8 cellular contexts compared by ENCODE assay signal in genomic region chr15:63752075-63752684, GRCh38.
A peak's percentile ranks its signal among the peaks of the same experiment; 100 is the strongest.
DNase-seq lines count a peak whose midpoint lies in the region; ATAC-seq and TF ChIP-seq lines count a peak whose summit lies in the region.

No MANE protein-coding gene starts in this region.

- ATAC-seq in psoas muscle (peak; percentile 78 to 93 (median 90)), HG02981 (IDR thresholded peaks at IDR 0.05; ENCODE audit: unreplicated experiment) (no peak)

- H3K4me3 ChIP-seq in Caco-2 (ENCODE audit: low read depth, low read length) (no peak overlapping the region), H7 (ENCODE audit: insufficient read depth, low read depth, low read length) (no peak overlapping the region), psoas muscle (no peak overlapping the region)

- no peaks in the 10 kb centered on the region for H3K4me1 Mint-ChIP-seq in Caco-2 (ENCODE audit: low read depth, unreplicated experiment)
- no peaks in the 10 kb centered on the region for H3K4me1 Mint-ChIP-seq in activated naive CD4-positive, alpha-beta T cell treated with anti-CD3 and anti-CD28 coated beads, Interleukin-2, amount 50 U/mL, for 24 hours
- H3K4me1 Mint-ChIP-seq in glutamatergic neuron (ENCODE audit: low read depth, unreplicated experiment) = no peaks in the 10 kb centered on the region

- H3K27ac ChIP-seq in psoas muscle = peak overlapping the region; percentile 28

- H3K9me3 ChIP-seq in Caco-2 = no peaks in the 10 kb centered on the region
- no peaks in the 10 kb centered on the region for H3K9me3 ChIP-seq in psoas muscle

- TF ChIP-seq CTCF in Caco-2 (IDR thresholded peaks at IDR 0.05; ENCODE audit: insufficient read depth in 1 of 2, low read depth in 1 of 2, low read length in 1 of 2, severe bottlenecking in 1 of 2, unreplicated experiment in 1 of 2) (peak; percentile 65 to 77), glutamatergic neuron (IDR thresholded peaks at IDR 0.05; ENCODE audit: partially characterized antibody, unreplicated experiment) (peak; percentile 83), psoas muscle (IDR thresholded peaks at IDR 0.05) (peak; percentile 81)

- H3K36me3 ChIP-seq in Caco-2 (ENCODE audit: control insufficient read depth, insufficient read depth, low read length) (no peaks in the 10 kb centered on the region), H7 (replicated peaks; ENCODE audit: control insufficient read depth, insufficient read depth, low read length) (no peaks in the 10 kb centered on the region; the same call in 1 of the 2 replicates), psoas muscle (ENCODE audit: insufficient read depth in 1 of 2, low read depth in 1 of 2) (peaks cover 0 to 92% of the 10 kb centered on the region in 2 donors)

- POLR2A ChIA-PET in Caco-2 (lab: Charles Lee) = no interaction called here

- no peaks in the 10 kb centered on the region for H3K27me3 ChIP-seq in Caco-2 (replicated peaks; ENCODE audit: control insufficient read depth, insufficient read depth, low read length)
- no peaks in the 10 kb centered on the region for H3K27me3 ChIP-seq in H7 (ENCODE audit: control insufficient read depth, insufficient read depth, low read length)
- no peaks in the 10 kb centered on the region for H3K27me3 ChIP-seq in psoas muscle (ENCODE audit: insufficient read depth in 3 of 3, low read length in 2 of 3)

- no peaks in the 10 kb centered on the region for H3K27me3 Mint-ChIP-seq in Caco-2 (ENCODE audit: insufficient read depth, unreplicated experiment)
- no peaks in the 10 kb centered on the region for H3K27me3 Mint-ChIP-seq in activated naive CD4-positive, alpha-beta T cell treated with anti-CD3 and anti-CD28 coated beads, Interleukin-2, amount 50 U/mL, for 24 hours
- no peaks in the 10 kb centered on the region for H3K27me3 Mint-ChIP-seq in glutamatergic neuron (ENCODE audit: unreplicated experiment)

- H3K9me3 Mint-ChIP-seq in Caco-2 (ENCODE audit: unreplicated experiment) = no peaks in the 10 kb centered on the region
- H3K9me3 Mint-ChIP-seq in activated naive CD4-positive, alpha-beta T cell treated with anti-CD3 and anti-CD28 coated beads, Interleukin-2, amount 50 U/mL, for 24 hours = no peaks in the 10 kb centered on the region
- H3K9me3 Mint-ChIP-seq in glutamatergic neuron (ENCODE audit: unreplicated experiment) = no peaks in the 10 kb centered on the region

- H3K27ac Mint-ChIP-seq in Caco-2 (ENCODE audit: unreplicated experiment) (no peak overlapping the region), glutamatergic neuron (ENCODE audit: unreplicated experiment) (no peak overlapping the region)
- peak overlapping the region; percentile 71 for H3K27ac Mint-ChIP-seq in activated naive CD4-positive, alpha-beta T cell treated with anti-CD3 and anti-CD28 coated beads, Interleukin-2, amount 50 U/mL, for 24 hours

- H3K36me3 Mint-ChIP-seq in Caco-2 (ENCODE audit: insufficient read depth, unreplicated experiment) = peaks cover 8% of the 10 kb centered on the region
- peaks cover 12% of the 10 kb centered on the region for H3K36me3 Mint-ChIP-seq in activated naive CD4-positive, alpha-beta T cell treated with anti-CD3 and anti-CD28 coated beads, Interleukin-2, amount 50 U/mL, for 24 hours
- H3K36me3 Mint-ChIP-seq in glutamatergic neuron (ENCODE audit: unreplicated experiment) = no peaks in the 10 kb centered on the region

- H3K4me3 Mint-ChIP-seq in Caco-2 (ENCODE audit: unreplicated experiment) (no peak overlapping the region), glutamatergic neuron (ENCODE audit: unreplicated experiment) (no peak overlapping the region)
- H3K4me3 Mint-ChIP-seq in activated naive CD4-positive, alpha-beta T cell treated with anti-CD3 and anti-CD28 coated beads, Interleukin-2, amount 50 U/mL, for 24 hours = no peak overlapping the region

- DNase-seq in Caco-2 (peak in 1 of 2 experiments; percentile 61), H7 (peak; percentile 17), NCI-H526 treated with DMSO at 0.1 percent for 48 hours (lab: John Stamatoyannopoulos, UW) (peak; percentile 67), glutamatergic neuron (no peak), psoas muscle (no peak), NCI-H1048 (lab: John Stamatoyannopoulos, UW) (no peak)

- CTCF ChIA-PET in Caco-2 (lab: Charles Lee) = interaction anchor here (0.6 to 1.8 kb wide), 15 partner anchors 10 to 341 kb away, joined by 3 to 29 read pairs (median 5); partner anchors contain the start of genes CIAO2A and DAPK2

- WGBS in psoas muscle, 3 donors = 50 to 70% (median 51%) methylated on average over 4 of the region's 4 CpGs

- intact Hi-C loops in Caco-2 (cut with micrococcal nuclease; ENCODE audit: unreplicated experiment) (loop anchor here (1.0 to 5.0 kb wide), 4 partner anchors 139 to 341 kb away; partner anchors contain the start of genes CIAO2A and DAPK2), psoas muscle (cut with DNase I) (loop anchor here (2.0 to 5.0 kb wide), 5 partner anchors 139 to 315 kb away; partner anchors contain the start of gene DAPK2 (in 2 of the 2))

- H3K4me1 ChIP-seq in Caco-2 = no peaks in the 10 kb centered on the region
- no peaks in the 10 kb centered on the region for H3K4me1 ChIP-seq in psoas muscle

- BruUV-seq in Caco-2 (replicated peaks; lab: Mats Ljungman, UMichigan) = no TSS peak

Comparison
In these comparisons a context has a peak if more than half of its experiments do, and no peak if none do; other contexts are left out.
1. DNase-seq: peak in H7 (single experiment) and NCI-H526 treated with DMSO at 0.1 percent for 48 hours (single experiment); none in glutamatergic neuron (single experiment), psoas muscle (0 of 2) and NCI-H1048 (single experiment).
2. Peak in every context shown above with its lines, with median percentiles within 50 percentile points of each other: CTCF ChIP-seq.